Comparison of ENCODE assay signal across 13 cellular contexts in the genomic region with DNA sequence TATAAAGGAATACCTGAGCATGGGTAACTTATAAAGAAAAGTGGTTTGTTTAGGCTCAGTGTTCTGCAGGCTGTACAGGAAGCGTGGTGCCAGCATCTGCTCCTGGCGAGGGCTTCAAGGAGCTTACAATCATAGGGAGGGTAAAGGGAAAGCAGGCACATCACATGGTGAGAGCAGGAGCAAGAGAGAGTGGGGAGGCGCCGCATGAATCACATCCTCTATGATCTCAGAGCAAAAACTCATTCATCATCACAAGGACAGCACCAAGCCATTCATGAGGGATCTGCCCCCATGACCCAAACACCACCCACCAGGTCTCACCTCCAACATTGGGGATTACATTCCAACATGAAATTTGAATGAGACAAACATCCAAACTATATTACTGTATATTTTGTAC. TPM values are rescaled to one million over a fixed set of nuclear protein-coding genes. Genes with fewer than 3 reads are reported as not detected.
DNase-seq lines count a peak whose midpoint lies in the region; ATAC-seq and TF ChIP-seq lines count a peak whose summit lies in the region.
"Had no signal": no experiment of that assay in that cellular context is flagged by ENCODE, and none has a peak within 500 bp of the region (broad histone marks: within the 10 kb centered on the region; RNA-seq: fewer than 3 reads in every experiment).

No MANE protein-coding gene starts in this region.

- H3K9me3 ChIP-seq in HCT116 (ENCODE audit: control insufficient read depth in 1 of 2, insufficient read depth in 1 of 2, low read depth in 1 of 2, low read length in 2 of 2): no peaks in the 10 kb centered on the region

- H3K4me3 ChIP-seq in HCT116 (replicated peaks in 1 of 2; ENCODE audit: low read depth in 1 of 2, low read length in 2 of 2): no peak overlapping the region
- no peak overlapping the region for H3K4me3 ChIP-seq in fibroblast of mammary gland (ENCODE audit: control insufficient read depth, low read depth, low read length)

- H3K9me2 ChIP-seq in HCT116 (ENCODE audit: insufficient read depth): no peaks in the 10 kb centered on the region

- H3K27me3 ChIP-seq in HCT116 (ENCODE audit: insufficient read depth, low read length): no peaks in the 10 kb centered on the region

- no peak overlapping the region for H3K9ac ChIP-seq in HCT116 (ENCODE audit: low read length)

- H3K4me3 Mint-ChIP-seq in activated CD4-positive, alpha-beta T cell treated with anti-CD3 and anti-CD28 coated beads, Interleukin-2, amount 10 ng/mL, durations not matched to agents 24 days and 14 days: no peak overlapping the region
- H3K4me3 Mint-ChIP-seq: activated T-cell treated with anti-CD3 and anti-CD28 coated beads, Interleukin-2, amount 50 U/mL, for 24 hours had no signal

- H3K27ac Mint-ChIP-seq in activated CD4-positive, alpha-beta T cell treated with anti-CD3 and anti-CD28 coated beads, Interleukin-2, amount 10 ng/mL, durations not matched to agents 24 days and 14 days: peak overlapping the region; percentile 41
- H3K27ac Mint-ChIP-seq: activated T-cell treated with anti-CD3 and anti-CD28 coated beads, Interleukin-2, amount 50 U/mL, for 24 hours had no signal

- no peaks in the 10 kb centered on the region for H3K27me3 Mint-ChIP-seq in activated CD4-positive, alpha-beta T cell treated with anti-CD3 and anti-CD28 coated beads, Interleukin-2, amount 10 ng/mL, durations not matched to agents 24 days and 14 days
- H3K27me3 Mint-ChIP-seq: activated T-cell treated with anti-CD3 and anti-CD28 coated beads, Interleukin-2, amount 50 U/mL, for 24 hours; naive thymus-derived CD4-positive, alpha-beta T cell had no signal

- peaks cover 74% of the 10 kb centered on the region for H3K79me2 ChIP-seq in HCT116 (ENCODE audit: insufficient read depth, low read length)

- no peak overlapping the region for H2AFZ ChIP-seq in HCT116 (ENCODE audit: low read depth, low read length, poor library complexity, severe bottlenecking)

- CTCF ChIA-PET in HCT116 (lab: Charles Lee): no interaction called here

- H3K36me3 ChIP-seq in HCT116 (ENCODE audit: control insufficient read depth in 1 of 2, insufficient read depth in 2 of 2, low read length in 2 of 2): no peaks in the 10 kb centered on the region

- H3K9me3 Mint-ChIP-seq in activated CD4-positive, alpha-beta T cell treated with anti-CD3 and anti-CD28 coated beads, Interleukin-2, amount 10 ng/mL, durations not matched to agents 24 days and 14 days: no peaks in the 10 kb centered on the region
- H3K9me3 Mint-ChIP-seq: activated T-cell treated with anti-CD3 and anti-CD28 coated beads, Interleukin-2, amount 50 U/mL, for 24 hours had no signal

- peaks cover 22% of the 10 kb centered on the region for H3K36me3 Mint-ChIP-seq in activated CD4-positive, alpha-beta T cell treated with anti-CD3 and anti-CD28 coated beads, Interleukin-2, amount 10 ng/mL, durations not matched to agents 24 days and 14 days (ENCODE audit: low read depth)

- peaks cover 6% of the 10 kb centered on the region for H3K4me1 Mint-ChIP-seq in activated CD4-positive, alpha-beta T cell treated with anti-CD3 and anti-CD28 coated beads, Interleukin-2, amount 10 ng/mL, durations not matched to agents 24 days and 14 days

- H3K4me1 ChIP-seq in HCT116 (ENCODE audit: control insufficient read depth in 1 of 2, insufficient read depth in 2 of 2, low read length in 2 of 2): peaks cover 3 to 21% of the 10 kb centered on the region in 2 experiments; a peak in 3 of 4 replicates

- TF ChIP-seq POLR2A in HCT116 (IDR thresholded peaks at IDR 0.05; ENCODE audit: borderline replicate concordance, extremely low read depth, insufficient read depth, insufficient read length): no peak

- RAD21 ChIA-PET in HCT116 (lab: Charles Lee; ENCODE audit: low non-redundant PET in 1 of 2, low total read pairs in 2 of 2, uncharacterized antibody in 2 of 2, unreplicated experiment in 2 of 2): no interaction called here

- intact Hi-C loops in activated CD4-positive, alpha-beta T cell treated with anti-CD3 and anti-CD28 coated beads, Interleukin-2, amount 10 ng/mL, durations not matched to agents 24 days and 14 days (cut with micrococcal nuclease): no loop called here
- intact Hi-C loops in HCT116 (cut with micrococcal nuclease): no loop called here

- ATAC-seq in HCT116: peak; percentile 63; the same call in 1 of the 2 replicates
- ATAC-seq in GM18861 (IDR thresholded peaks at IDR 0.05; ENCODE audit: unreplicated experiment): no peak
- ATAC-seq: left lobe of liver; naive thymus-derived CD4-positive, alpha-beta T cell had no signal

- no peak overlapping the region for H3K27ac ChIP-seq in HCT116 (ENCODE audit: low read depth, low read length)

- POLR2A ChIA-PET in HCT116 (lab: Charles Lee): no interaction called here

- TF ChIP-seq RAD21 in HCT116 (IDR thresholded peaks at IDR 0.05; ENCODE audit: low read depth): no peak

- DNase-seq in activated CD4-positive, alpha-beta T cell treated with anti-CD3 and anti-CD28 coated beads, Interleukin-2, amount 10 ng/mL, durations not matched to agents 24 days and 14 days: no peak
- DNase-seq in activated CD4-positive, alpha-beta T cell treated with anti-CD3 and anti-CD28 coated beads, Interleukin-2, amount 50 U/mL, for 1 hour: no peak
- no peak for DNase-seq in HCT116 (ENCODE audit: low read depth, low spot score)
- peak; percentile 3 for DNase-seq in SK-MEL-5 (ENCODE audit: low read depth, low spot score)
- peak; percentile 66 for DNase-seq in fibroblast of mammary gland (ENCODE audit: low read depth)
- DNase-seq in activated effector memory CD4-positive, alpha-beta T cell treated with anti-CD3 and anti-CD28 coated beads, Interleukin-2, amount 50 U/mL, for 16 hours: no peak
- no peak for DNase-seq in SK-N-DZ (ENCODE audit: low spot score)
- DNase-seq: activated T-cell treated with anti-CD3 and anti-CD28 coated beads, Interleukin-2, amount 50 U/mL, for 24 hours; naive thymus-derived CD4-positive, alpha-beta T cell; NCI-H1930; SHP77 treated with DMSO at 0.1 percent for 48 hours had no signal

- peak overlapping the region; percentile 24; the same call in 1 of the 2 replicates for H3K4me2 ChIP-seq in HCT116 (ENCODE audit: low read length)

- TF ChIP-seq CTCF in HCT116 (IDR thresholded peaks at IDR 0.05 in 2 of 3, conservative IDR thresholded peaks at IDR 0.05 in 1 of 3; ENCODE audit: borderline replicate concordance in 1 of 3, insufficient read depth in 1 of 3, low read depth in 2 of 3, low read length in 2 of 3) (no peak), fibroblast of mammary gland (conservative IDR thresholded peaks at IDR 0.05; ENCODE audit: control insufficient read depth, insufficient read depth, low read depth, low read length) (no peak)

- in situ Hi-C loops in SK-MEL-5 (cut with HindIII; ENCODE audit: low pct_unique_long_range_greater_than_20kb, low sequenced_read_pairs): no loop called here

- BruUV-seq in HCT116 (replicated peaks; lab: Mats Ljungman, UMichigan): no TSS peak

- H4K20me1 ChIP-seq in HCT116 (ENCODE audit: insufficient read depth): no peaks in the 10 kb centered on the region; the same call in 1 of the 2 replicates

TF ChIP-seq in HCT116, 20 proteins besides CTCF, POLR2A, EP300 and RAD21:
- TF ChIP-seq ZNF274 (IDR thresholded peaks at IDR 0.05; ENCODE audit: low read depth, low read length) (no peak), FOSL1 (IDR thresholded peaks at IDR 0.05; ENCODE audit: low read depth) (0 out of 2 replicates have a peak, but pooled peaks have one; percentile 17)

RNA-seq across cellular contexts. Expression of a gene that starts 32.5 kb away (rescaled TPM):
- total RNA-seq in activated CD4-positive, alpha-beta T cell treated with anti-CD3 and anti-CD28 coated beads, Interleukin-2, amount 10 ng/mL, durations not matched to agents 24 days and 14 days: 65.8 and 78.3 TPM in 2 replicates
- total RNA-seq in HCT116 (2021; ENCODE audit: unreplicated experiment): 43.1 TPM
- polyA plus RNA-seq in HCT116 (2012): 27.2 and 33.8 TPM in 2 replicates
- total RNA-seq in SK-MEL-5 (2014; rRNA removed; shearing (Covaris generic)): 5.5 and 7.5 TPM in 2 replicates
- 25.5 and 41.3 TPM in 2 replicates for polyA plus RNA-seq in SK-MEL-5 (2015; cell fraction: cytosol; rRNA removed)
- 29.5 and 48.3 TPM in 2 replicates for polyA plus RNA-seq in SK-MEL-5 (2015; cell fraction: nucleus; rRNA removed)
- polyA plus RNA-seq in SK-N-DZ (2014; cell fraction: cytosol; rRNA removed): 9.6 and 13.2 TPM in 2 replicates
- 8.4 and 19.4 TPM in 2 replicates for polyA plus RNA-seq in SK-N-DZ (2014; cell fraction: nucleus; rRNA removed)

RNA-seq across cellular contexts. Expression of a gene that starts 32.8 kb away (rescaled TPM):
- 6.8 and 9.2 TPM in 2 replicates for total RNA-seq in activated CD4-positive, alpha-beta T cell treated with anti-CD3 and anti-CD28 coated beads, Interleukin-2, amount 10 ng/mL, durations not matched to agents 24 days and 14 days
- 12.0 TPM for total RNA-seq in HCT116 (2021; ENCODE audit: unreplicated experiment)
- 2.7 and 4.3 TPM in 2 replicates for polyA plus RNA-seq in HCT116 (2012)
- total RNA-seq in SK-MEL-5 (2014; rRNA removed; shearing (Covaris generic)): 6.9 and 9.7 TPM in 2 replicates
- polyA plus RNA-seq in SK-MEL-5 (2015; cell fraction: cytosol; rRNA removed): 3.5 and 5.1 TPM in 2 replicates
- 2.8 and 3.2 TPM in 2 replicates for polyA plus RNA-seq in SK-MEL-5 (2015; cell fraction: nucleus; rRNA removed)
- polyA plus RNA-seq in SK-N-DZ (2014; cell fraction: cytosol; rRNA removed): 7.5 and 10.5 TPM in 2 replicates
- polyA plus RNA-seq in SK-N-DZ (2014; cell fraction: nucleus; rRNA removed): 5.4 and 6.5 TPM in 2 replicates

Comparison
In these comparisons a context has a peak if more than half of its experiments do, and no peak if none do; other contexts are left out.
1. DNase-seq: peak in SK-MEL-5 (single experiment) and fibroblast of mammary gland (single experiment); none in activated CD4-positive, alpha-beta T cell treated with anti-CD3 and anti-CD28 coated beads, Interleukin-2, amount 10 ng/mL, durations not matched to agents 24 days and 14 days (single experiment), activated CD4-positive, alpha-beta T cell treated with anti-CD3 and anti-CD28 coated beads, Interleukin-2, amount 50 U/mL, for 1 hour (single experiment), HCT116 (single experiment), activated effector memory CD4-positive, alpha-beta T cell treated with anti-CD3 and anti-CD28 coated beads, Interleukin-2, amount 50 U/mL, for 16 hours (single experiment) and SK-N-DZ (single experiment).